ENCODE assay signal across 1 cellular context in the genomic region with DNA sequence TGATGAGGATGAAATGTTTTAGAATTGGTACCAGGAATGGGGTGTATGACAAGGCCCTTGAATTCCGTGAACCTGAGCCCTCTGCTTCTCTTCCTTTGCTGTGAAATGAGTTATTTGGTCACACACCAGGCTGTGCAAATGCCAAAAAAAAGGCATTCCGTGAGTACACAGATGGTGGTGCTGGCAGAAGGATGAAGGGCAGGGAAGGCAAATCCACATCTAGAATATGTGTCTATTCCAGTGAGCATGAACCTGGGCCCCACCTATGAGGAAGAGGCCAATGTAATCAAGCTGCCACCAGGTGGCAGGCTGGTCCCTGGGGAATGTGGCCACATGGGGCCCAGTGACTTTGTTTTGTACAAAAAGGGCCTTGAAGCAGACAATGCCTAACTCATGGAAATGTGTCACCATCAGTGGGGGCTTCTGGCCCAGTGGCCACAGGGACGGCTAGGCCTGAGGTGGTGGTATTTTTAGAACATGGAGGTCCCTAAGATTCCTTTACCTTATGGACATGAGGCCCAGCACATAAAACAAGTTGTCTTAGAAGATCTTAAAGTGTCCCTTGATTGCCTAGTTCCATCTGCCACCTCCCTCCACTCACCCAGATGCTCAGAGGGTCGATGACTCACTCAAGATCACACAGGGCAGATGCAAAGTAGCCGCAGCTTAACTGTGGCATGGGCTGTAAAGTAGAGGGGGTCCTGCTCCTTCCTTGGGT.
A peak's percentile ranks its signal among the peaks of the same experiment; 100 is the strongest.
TF ChIP-seq lines count a peak whose summit lies in the region.

No MANE protein-coding gene starts in this region.

TF ChIP-seq in GM12878, 131 proteins besides CTCF, POLR2A, EP300 and RAD21 (continued from another document):
- TF ChIP-seq, protein P1, sequence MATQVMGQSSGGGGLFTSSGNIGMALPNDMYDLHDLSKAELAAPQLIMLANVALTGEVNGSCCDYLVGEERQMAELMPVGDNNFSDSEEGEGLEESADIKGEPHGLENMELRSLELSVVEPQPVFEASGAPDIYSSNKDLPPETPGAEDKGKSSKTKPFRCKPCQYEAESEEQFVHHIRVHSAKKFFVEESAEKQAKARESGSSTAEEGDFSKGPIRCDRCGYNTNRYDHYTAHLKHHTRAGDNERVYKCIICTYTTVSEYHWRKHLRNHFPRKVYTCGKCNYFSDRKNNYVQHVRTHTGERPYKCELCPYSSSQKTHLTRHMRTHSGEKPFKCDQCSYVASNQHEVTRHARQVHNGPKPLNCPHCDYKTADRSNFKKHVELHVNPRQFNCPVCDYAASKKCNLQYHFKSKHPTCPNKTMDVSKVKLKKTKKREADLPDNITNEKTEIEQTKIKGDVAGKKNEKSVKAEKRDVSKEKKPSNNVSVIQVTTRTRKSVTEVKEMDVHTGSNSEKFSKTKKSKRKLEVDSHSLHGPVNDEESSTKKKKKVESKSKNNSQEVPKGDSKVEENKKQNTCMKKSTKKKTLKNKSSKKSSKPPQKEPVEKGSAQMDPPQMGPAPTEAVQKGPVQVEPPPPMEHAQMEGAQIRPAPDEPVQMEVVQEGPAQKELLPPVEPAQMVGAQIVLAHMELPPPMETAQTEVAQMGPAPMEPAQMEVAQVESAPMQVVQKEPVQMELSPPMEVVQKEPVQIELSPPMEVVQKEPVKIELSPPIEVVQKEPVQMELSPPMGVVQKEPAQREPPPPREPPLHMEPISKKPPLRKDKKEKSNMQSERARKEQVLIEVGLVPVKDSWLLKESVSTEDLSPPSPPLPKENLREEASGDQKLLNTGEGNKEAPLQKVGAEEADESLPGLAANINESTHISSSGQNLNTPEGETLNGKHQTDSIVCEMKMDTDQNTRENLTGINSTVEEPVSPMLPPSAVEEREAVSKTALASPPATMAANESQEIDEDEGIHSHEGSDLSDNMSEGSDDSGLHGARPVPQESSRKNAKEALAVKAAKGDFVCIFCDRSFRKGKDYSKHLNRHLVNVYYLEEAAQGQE (IDR thresholded peaks at IDR 0.05; ENCODE audit: low read depth, low read length), result no peak
- TF ChIP-seq NFIC (IDR thresholded peaks at IDR 0.05; ENCODE audit: low read depth, low read length) (no peak), YY1 (IDR thresholded peaks at IDR 0.05; ENCODE audit: low read depth, low read length) (peak; percentile 82), CHD2 (IDR thresholded peaks at IDR 0.05; ENCODE audit: borderline replicate concordance, low read depth, low read length) (no peak), BCL11A (IDR thresholded peaks at IDR 0.05; ENCODE audit: low read depth, low read length) (peak; percentile 27; the same call in 1 of the 2 replicates), KDM1A (IDR thresholded peaks at IDR 0.05; ENCODE audit: borderline replicate concordance) (no peak), CBX3 (IDR thresholded peaks at IDR 0.05; ENCODE audit: borderline replicate concordance, low read depth) (no peak), POU2F2 (IDR thresholded peaks at IDR 0.05; ENCODE audit: borderline replicate concordance, low read depth, low read length) (peak; percentile 52; the same call in 1 of the 3 replicates), KAT2A (conservative IDR thresholded peaks at IDR 0.05; ENCODE audit: control insufficient read depth, low read depth, low read length) (no peak), IKZF2 (IDR thresholded peaks at IDR 0.05) (0 out of 4 replicates have a peak, but pooled peaks have one; percentile 19 to 29), BMI1 (IDR thresholded peaks at IDR 0.05; ENCODE audit: borderline replicate concordance) (no peak), NFYA (IDR thresholded peaks at IDR 0.05; ENCODE audit: borderline replicate concordance, low read depth, low read length) (no peak), TCF12 (IDR thresholded peaks at IDR 0.05; ENCODE audit: low read depth, low read length) (0 out of 2 replicates have a peak, but pooled peaks have one; percentile 40), BACH1 (IDR thresholded peaks at IDR 0.05; ENCODE audit: borderline replicate concordance) (no peak), SUZ12 (IDR thresholded peaks at IDR 0.05; ENCODE audit: unreplicated experiment) (no peak), SPI1 (IDR thresholded peaks at IDR 0.05; ENCODE audit: borderline replicate concordance, insufficient read depth, low read depth, low read length) (peak; percentile 23; the same call in 1 of the 2 replicates), PAX5 (IDR thresholded peaks at IDR 0.05; ENCODE audit: borderline replicate concordance, low read depth, low read length) (no peak), EGR1 (IDR thresholded peaks at IDR 0.05; ENCODE audit: borderline replicate concordance in 1 of 2, low read depth in 2 of 2, low read length in 2 of 2) (no peak), RAD51 (IDR thresholded peaks at IDR 0.05) (peak; percentile 19; the same call in 1 of the 2 replicates), ASH2L (IDR thresholded peaks at IDR 0.05; ENCODE audit: borderline replicate concordance, low read depth) (no peak), MTA3 (IDR thresholded peaks at IDR 0.05; ENCODE audit: borderline replicate concordance, low read length) (no peak), TBL1XR1 (IDR thresholded peaks at IDR 0.05; ENCODE audit: low read depth, low read length) (no peak), TARDBP (IDR thresholded peaks at IDR 0.05; ENCODE audit: borderline replicate concordance) (no peak), CHD1 (IDR thresholded peaks at IDR 0.05; ENCODE audit: low read depth, low read length) (no peak), SIX5 (IDR thresholded peaks at IDR 0.05; ENCODE audit: low read depth, low read length, severe bottlenecking) (no peak), ZNF24 (IDR thresholded peaks at IDR 0.05) (no peak), NBN (IDR thresholded peaks at IDR 0.05) (0 out of 2 replicates have a peak, but pooled peaks have one; percentile 38), SMC3 (IDR thresholded peaks at IDR 0.05; ENCODE audit: borderline replicate concordance, low read length) (peak; percentile 91), EED (IDR thresholded peaks at IDR 0.05; ENCODE audit: low read depth) (0 out of 2 replicates have a peak, but pooled peaks have one; percentile 27), DPF2 (IDR thresholded peaks at IDR 0.05) (0 out of 2 replicates have a peak, but pooled peaks have one; percentile 21), SREBF1 (IDR thresholded peaks at IDR 0.05; ENCODE audit: low read length) (no peak), TCF7 (IDR thresholded peaks at IDR 0.05; ENCODE audit: borderline replicate concordance) (no peak), NFXL1 (IDR thresholded peaks at IDR 0.05; ENCODE audit: borderline replicate concordance) (no peak), ESRRA (IDR thresholded peaks at IDR 0.05; ENCODE audit: low read length) (no peak), KLF5 (IDR thresholded peaks at IDR 0.05; ENCODE audit: partially characterized antibody) (no peak), BHLHE40 (IDR thresholded peaks at IDR 0.05; ENCODE audit: borderline replicate concordance in 1 of 2, low read depth in 2 of 2, low read length in 1 of 2) (peak in 1 of 2 experiments; percentile 20; a peak in 1 of 4 replicates), ZNF217 (IDR thresholded peaks at IDR 0.05) (no peak), HCFC1 (IDR thresholded peaks at IDR 0.05; ENCODE audit: low read length) (no peak)
- TF ChIP-seq, protein P2, sequence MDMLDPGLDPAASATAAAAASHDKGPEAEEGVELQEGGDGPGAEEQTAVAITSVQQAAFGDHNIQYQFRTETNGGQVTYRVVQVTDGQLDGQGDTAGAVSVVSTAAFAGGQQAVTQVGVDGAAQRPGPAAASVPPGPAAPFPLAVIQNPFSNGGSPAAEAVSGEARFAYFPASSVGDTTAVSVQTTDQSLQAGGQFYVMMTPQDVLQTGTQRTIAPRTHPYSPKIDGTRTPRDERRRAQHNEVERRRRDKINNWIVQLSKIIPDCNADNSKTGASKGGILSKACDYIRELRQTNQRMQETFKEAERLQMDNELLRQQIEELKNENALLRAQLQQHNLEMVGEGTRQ (IDR thresholded peaks at IDR 0.05; ENCODE audit: borderline replicate concordance, low read depth, low read length), result peak; percentile 5; the same call in 1 of the 2 replicates
- TF ChIP-seq, protein P3, sequence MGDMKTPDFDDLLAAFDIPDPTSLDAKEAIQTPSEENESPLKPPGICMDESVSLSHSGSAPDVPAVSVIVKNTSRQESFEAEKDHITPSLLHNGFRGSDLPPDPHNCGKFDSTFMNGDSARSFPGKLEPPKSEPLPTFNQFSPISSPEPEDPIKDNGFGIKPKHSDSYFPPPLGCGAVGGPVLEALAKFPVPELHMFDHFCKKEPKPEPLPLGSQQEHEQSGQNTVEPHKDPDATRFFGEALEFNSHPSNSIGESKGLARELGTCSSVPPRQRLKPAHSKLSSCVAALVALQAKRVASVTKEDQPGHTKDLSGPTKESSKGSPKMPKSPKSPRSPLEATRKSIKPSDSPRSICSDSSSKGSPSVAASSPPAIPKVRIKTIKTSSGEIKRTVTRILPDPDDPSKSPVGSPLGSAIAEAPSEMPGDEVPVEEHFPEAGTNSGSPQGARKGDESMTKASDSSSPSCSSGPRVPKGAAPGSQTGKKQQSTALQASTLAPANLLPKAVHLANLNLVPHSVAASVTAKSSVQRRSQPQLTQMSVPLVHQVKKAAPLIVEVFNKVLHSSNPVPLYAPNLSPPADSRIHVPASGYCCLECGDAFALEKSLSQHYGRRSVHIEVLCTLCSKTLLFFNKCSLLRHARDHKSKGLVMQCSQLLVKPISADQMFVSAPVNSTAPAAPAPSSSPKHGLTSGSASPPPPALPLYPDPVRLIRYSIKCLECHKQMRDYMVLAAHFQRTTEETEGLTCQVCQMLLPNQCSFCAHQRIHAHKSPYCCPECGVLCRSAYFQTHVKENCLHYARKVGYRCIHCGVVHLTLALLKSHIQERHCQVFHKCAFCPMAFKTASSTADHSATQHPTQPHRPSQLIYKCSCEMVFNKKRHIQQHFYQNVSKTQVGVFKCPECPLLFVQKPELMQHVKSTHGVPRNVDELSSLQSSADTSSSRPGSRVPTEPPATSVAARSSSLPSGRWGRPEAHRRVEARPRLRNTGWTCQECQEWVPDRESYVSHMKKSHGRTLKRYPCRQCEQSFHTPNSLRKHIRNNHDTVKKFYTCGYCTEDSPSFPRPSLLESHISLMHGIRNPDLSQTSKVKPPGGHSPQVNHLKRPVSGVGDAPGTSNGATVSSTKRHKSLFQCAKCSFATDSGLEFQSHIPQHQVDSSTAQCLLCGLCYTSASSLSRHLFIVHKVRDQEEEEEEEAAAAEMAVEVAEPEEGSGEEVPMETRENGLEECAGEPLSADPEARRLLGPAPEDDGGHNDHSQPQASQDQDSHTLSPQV (IDR thresholded peaks at IDR 0.05), result peak; percentile 32; the same call in 1 of the 2 replicates
- TF ChIP-seq, protein P4, sequence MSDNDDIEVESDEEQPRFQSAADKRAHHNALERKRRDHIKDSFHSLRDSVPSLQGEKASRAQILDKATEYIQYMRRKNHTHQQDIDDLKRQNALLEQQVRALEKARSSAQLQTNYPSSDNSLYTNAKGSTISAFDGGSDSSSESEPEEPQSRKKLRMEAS (IDR thresholded peaks at IDR 0.05; ENCODE audit: low read depth, low read length), result peak; percentile 54; the same call in 1 of the 2 replicates
